Comparison of ENCODE assay signal across 8 cellular contexts in the genomic region with DNA sequence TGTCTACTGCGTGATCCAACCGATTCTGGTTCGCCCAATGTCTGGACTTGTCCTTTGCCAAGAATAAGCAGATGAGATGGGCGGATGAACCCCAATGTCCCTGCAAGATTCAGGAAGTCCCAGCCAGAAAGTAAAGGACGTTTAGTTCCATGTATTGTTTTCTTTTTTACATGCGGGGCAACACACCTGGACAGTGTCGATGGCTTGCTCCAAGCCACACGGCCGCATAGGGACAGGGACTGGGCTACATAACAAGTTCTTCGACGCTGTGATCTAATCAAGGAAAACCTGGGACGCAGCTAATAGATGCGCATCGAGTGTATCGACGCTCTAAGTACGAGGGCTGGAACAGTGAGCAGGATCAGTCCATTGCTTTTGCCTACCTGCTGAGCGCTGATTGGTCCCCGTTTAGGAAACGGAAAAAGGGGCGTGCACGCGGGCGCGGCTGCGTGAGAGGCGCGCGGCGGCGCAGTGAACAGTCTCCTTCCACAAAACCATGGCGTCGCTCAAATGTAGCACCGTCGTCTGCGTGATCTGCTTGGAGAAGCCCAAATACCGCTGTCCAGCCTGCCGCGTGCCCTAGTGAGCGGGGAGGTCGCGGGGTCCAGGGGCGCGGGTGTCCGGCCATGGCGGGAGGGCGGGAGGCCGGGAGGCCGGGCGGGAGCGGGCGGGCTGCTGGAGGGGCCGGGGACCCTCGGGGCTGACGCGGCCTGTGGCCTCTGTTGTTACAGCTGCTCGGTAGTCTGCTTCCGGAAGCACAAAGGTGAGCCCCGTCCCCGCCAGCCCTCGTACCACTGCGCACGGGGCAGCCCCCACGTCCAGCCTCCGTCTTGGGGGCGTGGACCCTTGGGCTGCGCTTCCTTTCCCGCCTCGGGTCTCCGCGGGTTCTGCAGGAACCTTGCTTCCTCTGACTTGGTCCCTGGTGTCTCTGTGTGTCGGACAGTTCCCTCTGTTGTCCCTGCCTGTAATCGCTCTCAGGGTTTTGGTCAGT. TPM values are rescaled to one million over a fixed set of nuclear protein-coding genes. Genes with fewer than 3 reads are reported as not detected.
DNase-seq lines count a peak whose midpoint lies in the region; ATAC-seq and TF ChIP-seq lines count a peak whose summit lies in the region.

A gene (plus strand): TSS at position 478 of the 991 bp plus-strand sequence. CDS start 19 bp downstream, at position 497.

- peak; percentile 85 for DNase-seq in DMS 273 treated with DMSO at 0.1 percent for 48 hours (lab: John Stamatoyannopoulos, UW)
- DNase-seq in OCI-M1 (lab: John Stamatoyannopoulos, UW): peak; percentile 95
- peak; percentile 87 for DNase-seq in activated T-cell treated with anti-CD3 and anti-CD28 coated beads for 24 hours (ENCODE audit: low read depth)
- peak; percentile 86 for DNase-seq in epithelial cell of prostate (ENCODE audit: low read depth, low spot score)
- peak; percentile 91 to 97 (median 92) for DNase-seq in mucosa of descending colon
- peak; percentile 67 to 81 for DNase-seq in stimulated activated CD8-positive, alpha-beta memory T cell treated with anti-CD3 and anti-CD28 coated beads, Interleukin-4, amount 100 ng/mL, for 1 hour (ENCODE audit: low read depth in 2 of 2, low spot score in 1 of 2)

- peaks cover 8% of the 10 kb centered on the region for H3K36me3 Mint-ChIP-seq in IgD-negative memory B cell

- H3K9me3 Mint-ChIP-seq in IgD-negative memory B cell: no peaks in the 10 kb centered on the region

- peak within 1 kb of the TSS; percentile 90 to 100 (median 98) for H3K4me3 Mint-ChIP-seq in IgD-negative memory B cell

- H3K36me3 ChIP-seq in mucosa of descending colon (ENCODE audit: low read depth): no peaks in the 10 kb centered on the region

- peaks cover 24 to 30% (median 25%) of the 10 kb centered on the region in 3 donors for H3K4me1 Mint-ChIP-seq in IgD-negative memory B cell

- no peak for TF ChIP-seq CTCF in mucosa of descending colon (IDR thresholded peaks at IDR 0.05)

- H3K27ac ChIP-seq in epithelial cell of prostate: peak within 1 kb of the TSS; percentile 66

- H3K27ac Mint-ChIP-seq in IgD-negative memory B cell: peak within 1 kb of the TSS; percentile 49 to 99 (median 82)

- H3K4me1 ChIP-seq in mucosa of descending colon (ENCODE audit: low read depth): peaks cover 16% of the 10 kb centered on the region

- H3K4me3 ChIP-seq in mucosa of descending colon: peak within 1 kb of the TSS; percentile 99

- H3K9me3 ChIP-seq in mucosa of descending colon: no peaks in the 10 kb centered on the region

- peaks cover 18% of the 10 kb centered on the region for H3K27me3 Mint-ChIP-seq in IgD-negative memory B cell

- intact Hi-C loops in mucosa of descending colon (cut with DNase I, micrococcal nuclease): no loop called here

- ATAC-seq in GM21576 (IDR thresholded peaks at IDR 0.05; ENCODE audit: unreplicated experiment) (peak; percentile 92), mucosa of descending colon (peak; percentile 97)

RNA-seq across cellular contexts. Expression of the gene that starts here (rescaled TPM):
- 88.1 TPM for polyA plus RNA-seq in IgD-negative memory B cell
- total RNA-seq in mucosa of descending colon: 10 to 100 TPM; 19.8 to 28.0 (median 21.2) TPM

Comparison
In these comparisons a context has a peak if more than half of its experiments do, and no peak if none do; other contexts are left out.
1. Peak in every context shown above with its lines: DNase-seq, ATAC-seq, H3K4me3 ChIP-seq and H3K27ac ChIP-seq.